ENCODE assay signal across 33 cellular contexts in genomic region chr2:47295981-47296350, GRCh38.
DNase-seq lines count a peak whose midpoint lies in the region; ATAC-seq, FAIRE-seq and TF ChIP-seq lines count a peak whose summit lies in the region.
"Had no signal": no experiment of that assay in that cellular context is flagged by ENCODE, and none has a peak within 500 bp of the region (broad histone marks: within the 10 kb centered on the region; RNA-seq: fewer than 3 reads in every experiment).

No MANE protein-coding gene starts in this region.

- 62% methylated on average over 2 of the region's 2 CpGs for WGBS in A549 (ENCODE audit: missing lambda C conversion rate)
- 84% methylated on average over 2 of the region's 2 CpGs for WGBS in smooth muscle cell (ENCODE audit: low lambda C conversion rate)

- H3K27me3 ChIP-seq in astrocyte (ENCODE audit: insufficient read depth, low read length) = peaks cover 2% of the 10 kb centered on the region
- H3K27me3 ChIP-seq in lower lobe of right lung (ENCODE audit: low read depth) = no peaks in the 10 kb centered on the region
- no peaks in the 10 kb centered on the region for H3K27me3 ChIP-seq in smooth muscle cell (ENCODE audit: low read depth)
- H3K27me3 ChIP-seq: colonic mucosa, esophagus muscularis mucosa had no signal

- no peaks in the 10 kb centered on the region for H3K9me3 Mint-ChIP-seq in astrocyte (ENCODE audit: unreplicated experiment)
- H3K9me3 Mint-ChIP-seq: activated CD4-positive, alpha-beta T cell treated with anti-CD3 and anti-CD28 coated beads, Interleukin-2, amount 10 ng/mL, durations not matched to agents 7 days and 5 days; CD4-positive, alpha-beta memory T cell; natural killer cell had no signal

- peaks cover 2% of the 10 kb centered on the region for H3K27me3 Mint-ChIP-seq in astrocyte (ENCODE audit: low read depth, unreplicated experiment)

- H3K4me2 ChIP-seq in A549 (no peak overlapping the region), astrocyte (ENCODE audit: low read length) (no peak overlapping the region), smooth muscle cell (peak overlapping the region; percentile 17)

- H3K27ac Mint-ChIP-seq in astrocyte (ENCODE audit: unreplicated experiment) = peak overlapping the region; percentile 10
- H3K27ac Mint-ChIP-seq: activated CD4-positive, alpha-beta T cell treated with anti-CD3 and anti-CD28 coated beads, Interleukin-2, amount 10 ng/mL, durations not matched to agents 7 days and 5 days; CD4-positive, alpha-beta memory T cell; natural killer cell had no signal

- H3K9ac ChIP-seq in astrocyte (ENCODE audit: low read length) (no peak overlapping the region), smooth muscle cell (ENCODE audit: low read depth) (no peak overlapping the region)
- H3K9ac ChIP-seq: parathyroid adenoma had no signal

- H3K36me3 Mint-ChIP-seq in astrocyte (ENCODE audit: low read depth, unreplicated experiment) = no peaks in the 10 kb centered on the region
- H3K36me3 Mint-ChIP-seq: CD4-positive, alpha-beta memory T cell; natural killer cell had no signal

- TF ChIP-seq EP300 in A549 (IDR thresholded peaks at IDR 0.05) = no peak

- H3K79me2 ChIP-seq in astrocyte (ENCODE audit: insufficient read depth, low read length) (no peaks in the 10 kb centered on the region), smooth muscle cell (ENCODE audit: low read depth) (no peaks in the 10 kb centered on the region)
- H3K79me2 ChIP-seq: parathyroid adenoma had no signal

- no peak for TF ChIP-seq RAD21 in A549 (conservative IDR thresholded peaks at IDR 0.05 in 1 of 2, IDR thresholded peaks at IDR 0.05 in 1 of 2)

- CTCF ChIA-PET in A549 (lab: Yijun Ruan, JAX) = interaction anchor here (0.7 to 0.8 kb wide), 2 partner anchors 23 to 27 kb away, joined by 3 to 4 read pairs; no protein-coding TSS in a partner anchor

- POLR2A ChIA-PET in A549 (lab: Yijun Ruan, JAX) = no interaction called here

- no peak for DNase-seq in A549 (ENCODE audit: low read depth in 1 of 2, low spot score in 1 of 2)
- no peak for DNase-seq in astrocyte (ENCODE audit: low read depth)
- no peak for DNase-seq in lower lobe of right lung
- no peak for DNase-seq in smooth muscle cell (lab: John Stamatoyannopoulos, UW; ENCODE audit: unreplicated experiment)
- DNase-seq in iPS-NIHi7 (ENCODE audit: extremely low spot score) = no peak
- no peak for DNase-seq in AG08395 (ENCODE audit: low spot score)
- DNase-seq: 8988T; activated CD4-positive, alpha-beta T cell treated with anti-CD3 and anti-CD28 coated beads, Interleukin-2, amount 10 ng/mL, durations not matched to agents 7 days and 5 days; activated T-cell treated with anti-CD3 and anti-CD28 coated beads, Interleukin-2, amount 50 U/mL, for 48 hours; AML-193; CD4-positive, alpha-beta memory T cell; colonic mucosa; DMS 273 treated with DMSO at 0.1 percent for 48 hours; EL; left ventricle myocardium inferior; natural killer cell; NCI-H2029 treated with DMSO at 0.1 percent for 48 hours; NCI-H526; NK-92 treated with Interleukin-12 subunit alpha and Interleukin-12 subunit beta, amount 100 ng/mL, for 24 hours; SHP77; stimulated activated CD4-positive, alpha-beta T cell treated with anti-CD3 and anti-CD28 coated beads, Interleukin-4, amount 100 ng/mL, for 1 hour; SW 1271; T1000; WERI-Rb-1 had no signal

- no peaks in the 10 kb centered on the region for H4K20me1 ChIP-seq in astrocyte (ENCODE audit: insufficient read depth, low read length)
- H4K20me1 ChIP-seq in smooth muscle cell (ENCODE audit: low read depth) = no peaks in the 10 kb centered on the region

- H3K36me3 ChIP-seq in astrocyte (ENCODE audit: insufficient read depth, low read length) (no peaks in the 10 kb centered on the region), lower lobe of right lung (no peaks in the 10 kb centered on the region), smooth muscle cell (ENCODE audit: low read depth) (no peaks in the 10 kb centered on the region)
- H3K36me3 ChIP-seq: colonic mucosa, esophagus muscularis mucosa, left ventricle myocardium inferior, WERI-Rb-1 had no signal

- H3K9me3 ChIP-seq in A549 = no peaks in the 10 kb centered on the region
- H3K9me3 ChIP-seq in astrocyte (ENCODE audit: insufficient read depth, low read depth, low read length) = no peaks in the 10 kb centered on the region
- H3K9me3 ChIP-seq in lower lobe of right lung = no peaks in the 10 kb centered on the region
- H3K9me3 ChIP-seq in smooth muscle cell (replicated peaks; ENCODE audit: low read depth) = no peaks in the 10 kb centered on the region
- H3K9me3 ChIP-seq: colonic mucosa, esophagus muscularis mucosa, left ventricle myocardium inferior had no signal

- peaks cover 54% of the 10 kb centered on the region for H3K4me1 ChIP-seq in A549
- no peaks in the 10 kb centered on the region for H3K4me1 ChIP-seq in astrocyte (ENCODE audit: insufficient read depth, low read length)
- H3K4me1 ChIP-seq in lower lobe of right lung = peaks cover 9% of the 10 kb centered on the region
- peaks cover 18% of the 10 kb centered on the region for H3K4me1 ChIP-seq in smooth muscle cell (ENCODE audit: low read depth)
- H3K4me1 ChIP-seq: colonic mucosa, left ventricle myocardium inferior, parathyroid adenoma had no signal

- H3F3A ChIP-seq in smooth muscle cell (ENCODE audit: low read depth) = peaks cover 41% of the 10 kb centered on the region

- peaks cover 19% of the 10 kb centered on the region for H3K4me1 Mint-ChIP-seq in astrocyte (ENCODE audit: low read depth, unreplicated experiment)

- TF ChIP-seq CTCF in A549 (IDR thresholded peaks at IDR 0.05) (no peak), astrocyte (IDR thresholded peaks at IDR 0.05; ENCODE audit: insufficient read depth, low read depth, low read length) (no peak), lower lobe of right lung (IDR thresholded peaks at IDR 0.05) (no peak), smooth muscle cell (IDR thresholded peaks at IDR 0.05; ENCODE audit: borderline replicate concordance, insufficient read depth, poor library complexity, severe bottlenecking) (no peak)

- FAIRE-seq in A549 (lab: Jason Lieb, UNC) (no peak), astrocyte (lab: Jason Lieb, UNC) (no peak)
- FAIRE-seq: bronchial epithelial cell, frontal cortex, GM12891, islet of Langerhans, urothelium cell line had no signal

- no peak; a peak in 1 of 6 replicates for ATAC-seq in A549
- no peak for ATAC-seq in lower lobe of right lung
- no peak for ATAC-seq in GM21576 (IDR thresholded peaks at IDR 0.05; ENCODE audit: unreplicated experiment)
- ATAC-seq in GM21526 (IDR thresholded peaks at IDR 0.05; ENCODE audit: low FRiP score, unreplicated experiment) = no peak
- ATAC-seq: natural killer cell had no signal

- no peak overlapping the region for H3K4me3 ChIP-seq in A549
- no peak overlapping the region for H3K4me3 ChIP-seq in astrocyte (ENCODE audit: insufficient read depth, low read depth, low read length)
- H3K4me3 ChIP-seq in lower lobe of right lung = no peak overlapping the region
- no peak overlapping the region for H3K4me3 ChIP-seq in smooth muscle cell
- H3K4me3 ChIP-seq: colonic mucosa, esophagus muscularis mucosa, left ventricle myocardium inferior had no signal

- intact Hi-C loops in lower lobe of right lung (cut with DNase I) = no loop called here

- TF ChIP-seq POLR2A in A549 (IDR thresholded peaks at IDR 0.05; ENCODE audit: low read length) = no peak

- H2AFZ ChIP-seq in astrocyte (ENCODE audit: low read depth, low read length) = no peak overlapping the region
- H2AFZ ChIP-seq in smooth muscle cell (ENCODE audit: low read depth) = no peak overlapping the region
- H2AFZ ChIP-seq: parathyroid adenoma had no signal

- H3K27ac ChIP-seq in A549 (peak overlapping the region; percentile 13 to 61; a peak in 4 of 6 replicates), astrocyte (ENCODE audit: low read depth, low read length) (no peak overlapping the region), lower lobe of right lung (peak overlapping the region; percentile 21), smooth muscle cell (ENCODE audit: low read depth) (no peak overlapping the region)
- H3K27ac ChIP-seq: colonic mucosa, esophagus muscularis mucosa, left ventricle myocardium inferior, parathyroid adenoma, WERI-Rb-1 had no signal

- no peak overlapping the region for H3K4me3 Mint-ChIP-seq in astrocyte (ENCODE audit: unreplicated experiment)
- H3K4me3 Mint-ChIP-seq: activated CD4-positive, alpha-beta T cell treated with anti-CD3 and anti-CD28 coated beads, Interleukin-2, amount 10 ng/mL, durations not matched to agents 7 days and 5 days; CD4-positive, alpha-beta memory T cell; natural killer cell had no signal

TF ChIP-seq in A549, 52 proteins besides CTCF, POLR2A, EP300 and RAD21:
- TF ChIP-seq HEYL (CRISPR knock-in tag; IDR thresholded peaks at IDR 0.05) = no peak
- no peak for TF ChIP-seq KDM5A (IDR thresholded peaks at IDR 0.05)

Comparison
In these comparisons a context has a peak if more than half of its experiments do, and no peak if none do; other contexts are left out.
1. H3K27ac ChIP-seq: peak in A549 (2 of 2) and lower lobe of right lung (single experiment); none in astrocyte (single experiment) and smooth muscle cell (single experiment).